1 cellular context compared by ENCODE assay signal in the genomic region with DNA sequence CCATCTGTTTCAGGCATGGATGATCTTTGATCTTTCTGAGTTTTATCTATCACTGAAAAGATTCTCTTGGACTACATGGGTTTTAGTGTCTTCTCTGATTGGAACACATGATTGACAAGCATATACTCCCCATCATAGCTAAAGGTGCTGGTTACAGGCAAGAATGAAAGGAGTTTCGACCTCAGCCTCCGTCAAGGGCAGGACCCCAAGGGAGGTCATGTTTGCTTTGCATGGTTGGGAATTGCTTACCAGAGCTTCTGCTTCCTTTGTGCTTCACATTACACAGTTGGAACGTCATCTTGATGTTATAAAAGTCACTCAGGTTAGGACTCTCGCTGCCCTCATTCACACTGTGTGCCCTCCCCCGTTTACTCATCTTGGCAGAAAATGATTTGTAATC.
TF ChIP-seq lines count a peak whose summit lies in the region.

No MANE protein-coding gene starts in this region.

TF ChIP-seq in HepG2, 621 proteins besides CTCF, POLR2A, EP300 and RAD21 (continued from another document and continues in another):
- TF ChIP-seq, protein P1, sequence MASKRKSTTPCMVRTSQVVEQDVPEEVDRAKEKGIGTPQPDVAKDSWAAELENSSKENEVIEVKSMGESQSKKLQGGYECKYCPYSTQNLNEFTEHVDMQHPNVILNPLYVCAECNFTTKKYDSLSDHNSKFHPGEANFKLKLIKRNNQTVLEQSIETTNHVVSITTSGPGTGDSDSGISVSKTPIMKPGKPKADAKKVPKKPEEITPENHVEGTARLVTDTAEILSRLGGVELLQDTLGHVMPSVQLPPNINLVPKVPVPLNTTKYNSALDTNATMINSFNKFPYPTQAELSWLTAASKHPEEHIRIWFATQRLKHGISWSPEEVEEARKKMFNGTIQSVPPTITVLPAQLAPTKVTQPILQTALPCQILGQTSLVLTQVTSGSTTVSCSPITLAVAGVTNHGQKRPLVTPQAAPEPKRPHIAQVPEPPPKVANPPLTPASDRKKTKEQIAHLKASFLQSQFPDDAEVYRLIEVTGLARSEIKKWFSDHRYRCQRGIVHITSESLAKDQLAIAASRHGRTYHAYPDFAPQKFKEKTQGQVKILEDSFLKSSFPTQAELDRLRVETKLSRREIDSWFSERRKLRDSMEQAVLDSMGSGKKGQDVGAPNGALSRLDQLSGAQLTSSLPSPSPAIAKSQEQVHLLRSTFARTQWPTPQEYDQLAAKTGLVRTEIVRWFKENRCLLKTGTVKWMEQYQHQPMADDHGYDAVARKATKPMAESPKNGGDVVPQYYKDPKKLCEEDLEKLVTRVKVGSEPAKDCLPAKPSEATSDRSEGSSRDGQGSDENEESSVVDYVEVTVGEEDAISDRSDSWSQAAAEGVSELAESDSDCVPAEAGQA (IDR thresholded peaks at IDR 0.05; ENCODE audit: low read depth) = no peak
- TF ChIP-seq, protein P1 (CRISPR knock-in tag; IDR thresholded peaks at IDR 0.05; ENCODE audit: borderline replicate concordance) = no peak
- 0 out of 2 replicates have a peak, but pooled peaks have one; percentile 20 for TF ChIP-seq MAFF (IDR thresholded peaks at IDR 0.05; ENCODE audit: low read depth, low read length)
- no peak for TF ChIP-seq ATF7 (IDR thresholded peaks at IDR 0.05)
- TF ChIP-seq ATF7 (CRISPR knock-in tag; IDR thresholded peaks at IDR 0.05) = no peak
- no peak for TF ChIP-seq CSRNP1 (CRISPR knock-in tag; IDR thresholded peaks at IDR 0.05)
- TF ChIP-seq KLF9 (CRISPR knock-in tag; IDR thresholded peaks at IDR 0.05; ENCODE audit: low read depth) = no peak
- no peak for TF ChIP-seq ZNF17 (CRISPR knock-in tag; IDR thresholded peaks at IDR 0.05)
- TF ChIP-seq TIGD3 (CRISPR knock-in tag; IDR thresholded peaks at IDR 0.05; ENCODE audit: borderline replicate concordance) = no peak
- no peak for TF ChIP-seq TOE1 (CRISPR knock-in tag; IDR thresholded peaks at IDR 0.05)
- TF ChIP-seq GFI1 (CRISPR knock-in tag; IDR thresholded peaks at IDR 0.05; ENCODE audit: borderline replicate concordance) = peak; percentile 49; the same call in 1 of the 2 replicates
- no peak for TF ChIP-seq ZNF383 (CRISPR knock-in tag; IDR thresholded peaks at IDR 0.05; ENCODE audit: borderline replicate concordance)
- TF ChIP-seq GPBP1L1 (CRISPR knock-in tag; IDR thresholded peaks at IDR 0.05) = no peak
- peak; percentile 75 for TF ChIP-seq RXRB (CRISPR knock-in tag; IDR thresholded peaks at IDR 0.05; ENCODE audit: borderline replicate concordance)
- peak; percentile 81 for TF ChIP-seq ZMYM4 (CRISPR knock-in tag; IDR thresholded peaks at IDR 0.05)
- TF ChIP-seq POLR2G (IDR thresholded peaks at IDR 0.05; ENCODE audit: low read depth, low read length) = no peak
- TF ChIP-seq CCAR2 (optimal IDR thresholded peaks at IDR 0.05; ENCODE audit: low read depth, low read length) = no peak
- TF ChIP-seq ZEB1 (IDR thresholded peaks at IDR 0.05; ENCODE audit: insufficient replicate concordance, low read depth) = no peak
- TF ChIP-seq ZNF430 (CRISPR knock-in tag; IDR thresholded peaks at IDR 0.05) = no peak
- TF ChIP-seq ZBTB42 (CRISPR knock-in tag; IDR thresholded peaks at IDR 0.05) = no peak
- no peak for TF ChIP-seq MED13 (CRISPR knock-in tag; IDR thresholded peaks at IDR 0.05)
- TF ChIP-seq ZSCAN29 (CRISPR knock-in tag; conservative IDR thresholded peaks at IDR 0.05) = no peak
- no peak for TF ChIP-seq RBFOX2 (IDR thresholded peaks at IDR 0.05; ENCODE audit: low read depth, low read length)
- TF ChIP-seq ZUFSP (CRISPR knock-in tag; IDR thresholded peaks at IDR 0.05; ENCODE audit: borderline replicate concordance) = no peak
- TF ChIP-seq, protein P2, sequence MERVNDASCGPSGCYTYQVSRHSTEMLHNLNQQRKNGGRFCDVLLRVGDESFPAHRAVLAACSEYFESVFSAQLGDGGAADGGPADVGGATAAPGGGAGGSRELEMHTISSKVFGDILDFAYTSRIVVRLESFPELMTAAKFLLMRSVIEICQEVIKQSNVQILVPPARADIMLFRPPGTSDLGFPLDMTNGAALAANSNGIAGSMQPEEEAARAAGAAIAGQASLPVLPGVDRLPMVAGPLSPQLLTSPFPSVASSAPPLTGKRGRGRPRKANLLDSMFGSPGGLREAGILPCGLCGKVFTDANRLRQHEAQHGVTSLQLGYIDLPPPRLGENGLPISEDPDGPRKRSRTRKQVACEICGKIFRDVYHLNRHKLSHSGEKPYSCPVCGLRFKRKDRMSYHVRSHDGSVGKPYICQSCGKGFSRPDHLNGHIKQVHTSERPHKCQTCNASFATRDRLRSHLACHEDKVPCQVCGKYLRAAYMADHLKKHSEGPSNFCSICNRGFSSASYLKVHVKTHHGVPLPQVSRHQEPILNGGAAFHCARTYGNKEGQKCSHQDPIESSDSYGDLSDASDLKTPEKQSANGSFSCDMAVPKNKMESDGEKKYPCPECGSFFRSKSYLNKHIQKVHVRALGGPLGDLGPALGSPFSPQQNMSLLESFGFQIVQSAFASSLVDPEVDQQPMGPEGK (CRISPR knock-in tag; IDR thresholded peaks at IDR 0.05) = no peak
- no peak for TF ChIP-seq ZNF768 (CRISPR knock-in tag; IDR thresholded peaks at IDR 0.05)
- TF ChIP-seq NFE2 (CRISPR knock-in tag; IDR thresholded peaks at IDR 0.05) = no peak
- TF ChIP-seq, protein P3, sequence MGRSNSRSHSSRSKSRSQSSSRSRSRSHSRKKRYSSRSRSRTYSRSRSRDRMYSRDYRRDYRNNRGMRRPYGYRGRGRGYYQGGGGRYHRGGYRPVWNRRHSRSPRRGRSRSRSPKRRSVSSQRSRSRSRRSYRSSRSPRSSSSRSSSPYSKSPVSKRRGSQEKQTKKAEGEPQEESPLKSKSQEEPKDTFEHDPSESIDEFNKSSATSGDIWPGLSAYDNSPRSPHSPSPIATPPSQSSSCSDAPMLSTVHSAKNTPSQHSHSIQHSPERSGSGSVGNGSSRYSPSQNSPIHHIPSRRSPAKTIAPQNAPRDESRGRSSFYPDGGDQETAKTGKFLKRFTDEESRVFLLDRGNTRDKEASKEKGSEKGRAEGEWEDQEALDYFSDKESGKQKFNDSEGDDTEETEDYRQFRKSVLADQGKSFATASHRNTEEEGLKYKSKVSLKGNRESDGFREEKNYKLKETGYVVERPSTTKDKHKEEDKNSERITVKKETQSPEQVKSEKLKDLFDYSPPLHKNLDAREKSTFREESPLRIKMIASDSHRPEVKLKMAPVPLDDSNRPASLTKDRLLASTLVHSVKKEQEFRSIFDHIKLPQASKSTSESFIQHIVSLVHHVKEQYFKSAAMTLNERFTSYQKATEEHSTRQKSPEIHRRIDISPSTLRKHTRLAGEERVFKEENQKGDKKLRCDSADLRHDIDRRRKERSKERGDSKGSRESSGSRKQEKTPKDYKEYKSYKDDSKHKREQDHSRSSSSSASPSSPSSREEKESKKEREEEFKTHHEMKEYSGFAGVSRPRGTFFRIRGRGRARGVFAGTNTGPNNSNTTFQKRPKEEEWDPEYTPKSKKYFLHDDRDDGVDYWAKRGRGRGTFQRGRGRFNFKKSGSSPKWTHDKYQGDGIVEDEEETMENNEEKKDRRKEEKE (IDR thresholded peaks at IDR 0.05) = no peak
- no peak for TF ChIP-seq AGO2 (optimal IDR thresholded peaks at IDR 0.05; ENCODE audit: low read depth, low read length)
- peak; percentile 44 for TF ChIP-seq BCL6 (CRISPR knock-in tag; IDR thresholded peaks at IDR 0.05)
- no peak for TF ChIP-seq ZNF883 (CRISPR knock-in tag; IDR thresholded peaks at IDR 0.05; ENCODE audit: not compliant biosample characterization)
- peak; percentile 70; the same call in 1 of the 2 replicates for TF ChIP-seq HDAC2 (CRISPR knock-in tag; IDR thresholded peaks at IDR 0.05)
- TF ChIP-seq, protein P4, sequence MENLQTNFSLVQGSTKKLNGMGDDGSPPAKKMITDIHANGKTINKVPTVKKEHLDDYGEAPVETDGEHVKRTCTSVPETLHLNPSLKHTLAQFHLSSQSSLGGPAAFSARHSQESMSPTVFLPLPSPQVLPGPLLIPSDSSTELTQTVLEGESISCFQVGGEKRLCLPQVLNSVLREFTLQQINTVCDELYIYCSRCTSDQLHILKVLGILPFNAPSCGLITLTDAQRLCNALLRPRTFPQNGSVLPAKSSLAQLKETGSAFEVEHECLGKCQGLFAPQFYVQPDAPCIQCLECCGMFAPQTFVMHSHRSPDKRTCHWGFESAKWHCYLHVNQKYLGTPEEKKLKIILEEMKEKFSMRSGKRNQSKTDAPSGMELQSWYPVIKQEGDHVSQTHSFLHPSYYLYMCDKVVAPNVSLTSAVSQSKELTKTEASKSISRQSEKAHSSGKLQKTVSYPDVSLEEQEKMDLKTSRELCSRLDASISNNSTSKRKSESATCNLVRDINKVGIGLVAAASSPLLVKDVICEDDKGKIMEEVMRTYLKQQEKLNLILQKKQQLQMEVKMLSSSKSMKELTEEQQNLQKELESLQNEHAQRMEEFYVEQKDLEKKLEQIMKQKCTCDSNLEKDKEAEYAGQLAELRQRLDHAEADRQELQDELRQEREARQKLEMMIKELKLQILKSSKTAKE (CRISPR knock-in tag; IDR thresholded peaks at IDR 0.05; ENCODE audit: borderline replicate concordance) = no peak
- TF ChIP-seq MXD1 (CRISPR knock-in tag; IDR thresholded peaks at IDR 0.05) = no peak
- no peak for TF ChIP-seq SNAI1 (CRISPR knock-in tag; IDR thresholded peaks at IDR 0.05; ENCODE audit: borderline replicate concordance)
- no peak for TF ChIP-seq ISX (CRISPR knock-in tag; conservative IDR thresholded peaks at IDR 0.05)
- no peak for TF ChIP-seq RBM39 (IDR thresholded peaks at IDR 0.05; ENCODE audit: low read depth, low read length, poor library complexity, severe bottlenecking)
